Comparison of ENCODE assay signal across 16 cellular contexts in genomic region chr3:119316313-119316670, GRCh38. TPM values are rescaled to one million over a fixed set of nuclear protein-coding genes. Genes with fewer than 3 reads are reported as not detected.
A peak's percentile ranks its signal among the peaks of the same experiment; 100 is the strongest.
DNase-seq lines count a peak whose midpoint lies in the region; ATAC-seq and TF ChIP-seq lines count a peak whose summit lies in the region.
"Had no signal": no experiment of that assay in that cellular context is flagged by ENCODE, and none has a peak within 500 bp of the region (broad histone marks: within the 10 kb centered on the region; RNA-seq: fewer than 3 reads in every experiment).

No MANE protein-coding gene starts in this region.

- no peak overlapping the region for H3K9ac ChIP-seq in endodermal cell (ENCODE audit: extremely low read depth, low read length, poor library complexity, severe bottlenecking)
- H3K9ac ChIP-seq: BLaER1 treated with 17β-estradiol and CSF1 and Interleukin-3, amounts not matched to agents 10 nM and 100 nM; GM23248 had no signal

- DNase-seq in left ventricle myocardium superior = no peak
- no peak for DNase-seq in left cardiac atrium
- DNase-seq in endodermal cell = no peak
- DNase-seq in thyroid gland = no peak
- no peak for DNase-seq in activated T-cell treated with anti-CD3 and anti-CD28 coated beads for 4 hours
- DNase-seq: Calu3; CD8-positive, alpha-beta T cell; DMS79 treated with DMSO at 0.1 percent for 48 hours; GF-D8; HCEC 1CT had no signal

- peak overlapping the region; percentile 5 for H3K4me3 Mint-ChIP-seq in endodermal cell
- no peak overlapping the region for H3K4me3 Mint-ChIP-seq in nephron
- H3K4me3 Mint-ChIP-seq: B cell; CD8-positive, alpha-beta T cell had no signal

- H3K27me3 Mint-ChIP-seq in endodermal cell (ENCODE audit: insufficient read depth) = no peaks in the 10 kb centered on the region
- H3K27me3 Mint-ChIP-seq in nephron (ENCODE audit: low read depth) = no peaks in the 10 kb centered on the region
- H3K27me3 Mint-ChIP-seq: B cell had no signal

- peak overlapping the region; percentile 7 for H3K27ac Mint-ChIP-seq in endodermal cell
- H3K27ac Mint-ChIP-seq in nephron = peak overlapping the region; percentile 20 to 65 (median 41)
- H3K27ac Mint-ChIP-seq: B cell; CD8-positive, alpha-beta T cell had no signal

- TF ChIP-seq CTCF in endodermal cell (conservative IDR thresholded peaks at IDR 0.05) = no peak
- TF ChIP-seq CTCF in nephron (IDR thresholded peaks at IDR 0.05; ENCODE audit: unreplicated experiment in 3 of 3) = no peak
- no peak for TF ChIP-seq CTCF in thyroid gland (IDR thresholded peaks at IDR 0.05)

- no peaks in the 10 kb centered on the region for H3K9me3 ChIP-seq in endodermal cell (ENCODE audit: control insufficient read depth, low read length)
- H3K9me3 ChIP-seq in thyroid gland = no peaks in the 10 kb centered on the region
- H3K9me3 ChIP-seq: BLaER1 treated with 17β-estradiol and CSF1 and Interleukin-3, amounts not matched to agents 10 nM and 100 nM had no signal

- H3K9me3 Mint-ChIP-seq in endodermal cell (no peaks in the 10 kb centered on the region), nephron (no peaks in the 10 kb centered on the region)
- H3K9me3 Mint-ChIP-seq: CD8-positive, alpha-beta T cell had no signal

- ATAC-seq in left ventricle myocardium superior (peak; percentile 62), left cardiac atrium (no peak), GM21786 (IDR thresholded peaks at IDR 0.05; ENCODE audit: unreplicated experiment) (no peak)
- ATAC-seq: CD8-positive, alpha-beta T cell had no signal

- H3K36me3 ChIP-seq in endodermal cell (ENCODE audit: control insufficient read depth, insufficient read depth, low read length) (no peaks in the 10 kb centered on the region), thyroid gland (no peaks in the 10 kb centered on the region)

- H3K4me3 ChIP-seq in endodermal cell (ENCODE audit: low read length) (peak overlapping the region; percentile 48), thyroid gland (replicated peaks in 1 of 3) (no peak overlapping the region)
- H3K4me3 ChIP-seq: BLaER1 treated with 17β-estradiol and CSF1 and Interleukin-3, amounts not matched to agents 10 nM and 100 nM; GM23248 had no signal

- H3K27me3 ChIP-seq in endodermal cell (ENCODE audit: control insufficient read depth, insufficient read depth, low read length, poor library complexity, severe bottlenecking) = peaks cover 32% of the 10 kb centered on the region
- H3K27me3 ChIP-seq in thyroid gland = no peaks in the 10 kb centered on the region
- H3K27me3 ChIP-seq: BLaER1 treated with 17β-estradiol and CSF1 and Interleukin-3, amounts not matched to agents 10 nM and 100 nM had no signal

- intact Hi-C loops in left ventricle myocardium superior (cut with micrococcal nuclease) (no loop called here), left cardiac atrium (cut with DNase I) (no loop called here), thyroid gland (cut with DNase I) (no loop called here)

- no peak for TF ChIP-seq POLR2A in thyroid gland (IDR thresholded peaks at IDR 0.05)

- H3K4me1 ChIP-seq in endodermal cell (ENCODE audit: control insufficient read depth, insufficient read depth, low read length) = peaks cover 28% of the 10 kb centered on the region
- H3K4me1 ChIP-seq in thyroid gland = peaks cover 32 to 40% of the 10 kb centered on the region in 2 donors

- no peaks in the 10 kb centered on the region for H3K36me3 Mint-ChIP-seq in endodermal cell (ENCODE audit: low read depth)
- peaks cover 10% of the 10 kb centered on the region for H3K36me3 Mint-ChIP-seq in nephron (ENCODE audit: low read depth)

- H3K27ac ChIP-seq in endodermal cell (ENCODE audit: low read depth, low read length) (no peak overlapping the region), thyroid gland (peak overlapping the region; percentile 23 to 53 (median 29))
- H3K27ac ChIP-seq: BLaER1 treated with 17β-estradiol and CSF1 and Interleukin-3, amounts not matched to agents 10 nM and 100 nM; GM23248; HL-60 had no signal

- H3K4me1 Mint-ChIP-seq in endodermal cell (peaks cover 51% of the 10 kb centered on the region), nephron (peaks cover 74% of the 10 kb centered on the region)

RNA-seq across cellular contexts. Expression of gene ARHGAP31, which starts 22.1 kb away (rescaled TPM):
- total RNA-seq in left ventricle myocardium superior (41.7 TPM), left cardiac atrium (10 to 100 TPM; 33.5 to 44.0 TPM), endodermal cell (1 to 10 TPM; 2.2 to 2.3 TPM), thyroid gland (10 to 100 TPM; 40.0 to 78.9 (median 55.0) TPM)
- polyA plus RNA-seq in endodermal cell (2013, experiment 1 of 2) = 1.5 TPM
- polyA plus RNA-seq in endodermal cell (2013, experiment 2 of 2) = 3.0 TPM

Comparison
In these comparisons a context has a peak if more than half of its experiments do, and no peak if none do; other contexts are left out.
1. RNA of gene ARHGAP31, which starts 22.1 kb away (total RNA-seq): 40.0 to 78.9 TPM in thyroid gland, 33.5 to 44.0 TPM in left cardiac atrium and 41.7 TPM in left ventricle myocardium superior (single experiment); 2.2 to 2.3 TPM in endodermal cell; every median in the first group is over 10 times any median in the second.